ENCODE assay signal across 37 cellular contexts in the genomic region with DNA sequence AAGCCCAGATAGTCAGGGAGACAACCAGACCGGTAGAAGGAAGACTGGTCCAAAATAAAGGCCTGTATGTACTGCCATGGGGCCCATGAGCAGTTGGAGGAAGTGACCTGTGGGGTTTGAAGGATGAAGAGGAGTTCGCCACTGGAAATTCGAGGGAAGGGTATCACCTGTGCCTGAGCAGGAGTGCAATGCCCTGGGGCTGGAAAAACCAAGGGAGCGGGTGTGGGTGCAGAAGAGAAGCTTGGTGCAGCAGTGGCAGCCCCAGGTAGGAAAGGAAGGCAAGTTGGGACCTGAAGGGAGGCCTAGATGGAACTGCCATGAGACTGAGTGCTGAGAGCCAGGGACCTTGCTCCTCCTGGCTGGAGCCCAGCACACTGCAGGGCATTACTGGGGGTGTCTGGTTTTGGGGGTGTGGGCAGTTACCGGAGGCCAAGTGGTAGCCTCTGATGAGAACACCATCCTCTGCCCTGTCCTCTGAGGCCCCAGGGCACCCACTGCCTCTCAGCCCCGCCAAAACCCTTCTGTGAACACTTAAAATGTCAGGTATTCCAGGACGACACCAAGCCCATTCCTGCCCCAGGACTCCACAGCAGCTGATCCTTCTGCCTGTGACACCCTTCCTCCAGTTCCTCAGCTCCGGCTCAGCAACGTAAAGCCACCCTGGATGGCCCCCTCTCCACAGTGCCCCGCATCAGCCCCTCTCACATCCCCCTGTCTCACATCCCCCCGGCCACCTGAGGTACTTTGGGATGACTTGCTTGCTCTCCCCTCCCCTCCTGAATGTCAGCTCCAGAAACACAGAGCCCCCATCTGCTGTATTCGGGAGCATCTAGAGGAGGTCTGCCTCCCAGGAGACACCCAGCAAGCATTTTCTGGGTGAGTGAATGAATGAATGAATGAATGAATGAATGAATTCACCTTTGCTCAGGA. TPM values are rescaled to one million over a fixed set of nuclear protein-coding genes. Genes with fewer than 3 reads are reported as not detected.
"Had no signal": no experiment of that assay in that cellular context is flagged by ENCODE, and none has a peak within 500 bp of the region (broad histone marks: within the 10 kb centered on the region; RNA-seq: fewer than 3 reads in every experiment).

No MANE protein-coding gene starts in this region.

- DNase-seq: activated CD4-positive, alpha-beta T cell treated with anti-CD3 and anti-CD28 coated beads for 1 hour; activated CD4-positive, alpha-beta T cell treated with anti-CD3 and anti-CD28 coated beads, Interleukin-2, amount 10 ng/mL, durations not matched to agents 7 days and 5 days; activated CD8-positive, alpha-beta T cell treated with anti-CD3 and anti-CD28 coated beads for 36 hours; activated naive CD8-positive, alpha-beta T cell treated with anti-CD3 and anti-CD28 coated beads, Interleukin-2, amount 50 U/mL, for 24 hours; activated T-cell treated with anti-CD3 and anti-CD28 coated beads, Interleukin-2, amount 50 U/mL, for 4 hours; amygdala; dermis blood vessel endothelial cell; effector CD4-positive, alpha-beta T cell; foreskin fibroblast; heart right ventricle; left lung; mucosa of descending colon; ovary; psoas muscle; sigmoid colon; small intestine; stimulated activated CD4-positive, alpha-beta T cell treated with anti-CD3 and anti-CD28 coated beads, Interleukin-1b, Interleukin-23, amount 100 ng/mL, for 48 hours; stimulated activated CD4-positive, alpha-beta T cell treated with anti-CD3 and anti-CD28 coated beads, Interleukin-4, amount 100 ng/mL, for 4 hours; stimulated activated CD8-positive, alpha-beta memory T cell treated with anti-CD3 and anti-CD28 coated beads, Interleukin-4, amount 100 ng/mL, for 48 hours; stimulated activated naive CD8-positive, alpha-beta T cell treated with anti-CD3 and anti-CD28 coated beads, Interleukin-15, amount 100 ng/mL, for 72 hours; SW 1271; T-helper 17 cell; T1000; thyroid gland; upper lobe of left lung had no signal

- H3K36me3 ChIP-seq: heart right ventricle, left lung, neutrophil, ovary, sigmoid colon, thyroid gland, upper lobe of left lung, vagina had no signal

- H3K9me3 ChIP-seq: heart right ventricle, left lung, mucosa of descending colon, neutrophil, ovary, psoas muscle, sigmoid colon, thyroid gland, upper lobe of left lung, vagina had no signal

- H3K4me1 ChIP-seq: heart right ventricle, left lung, psoas muscle, sigmoid colon, thyroid gland, upper lobe of left lung, vagina had no signal

- H3K9me3 Mint-ChIP-seq: activated CD4-positive, alpha-beta T cell treated with anti-CD3 and anti-CD28 coated beads, Interleukin-2, amount 10 ng/mL, durations not matched to agents 7 days and 5 days; activated CD8-positive, alpha-beta T cell treated with anti-CD3 and anti-CD28 coated beads for 36 hours; activated naive CD4-positive, alpha-beta T cell treated with anti-CD3 and anti-CD28 coated beads, Interleukin-2, amount 50 U/mL, for 24 hours; activated naive CD8-positive, alpha-beta T cell treated with anti-CD3 and anti-CD28 coated beads, Interleukin-2, amount 50 U/mL, for 24 hours; activated T-cell treated with anti-CD3 and anti-CD28 coated beads, Interleukin-2, amount 50 U/mL, for 4 hours; activated T-helper 17 cell treated with anti-CD3 and anti-CD28 coated beads, Interleukin-2, amount 50 U/mL, for 72 hours; central memory CD8-positive, alpha-beta T cell; natural killer cell treated with Interleukin-12 subunit alpha and Interleukin-12 subunit beta and Interleukin-15 and Interleukin-18, amount 100 ng/mL, for 72 hours; stimulated activated naive CD8-positive, alpha-beta T cell treated with anti-CD3 and anti-CD28 coated beads, Interleukin-15, amount 100 ng/mL, for 72 hours; WTC11 had no signal

- FAIRE-seq: endometrium, small intestine had no signal

- H3K4me1 Mint-ChIP-seq: activated CD4-positive, alpha-beta T cell treated with anti-CD3 and anti-CD28 coated beads, Interleukin-2, amount 10 ng/mL, durations not matched to agents 7 days and 5 days; activated naive CD8-positive, alpha-beta T cell treated with anti-CD3 and anti-CD28 coated beads, Interleukin-2, amount 50 U/mL, for 24 hours; central memory CD8-positive, alpha-beta T cell; stimulated activated memory B cell treated with anti-CD40 and anti-IgM and Interleukin-4, amounts not matched to agents 10 μg/mL and 1 μg/mL and 100 μg/mL, for 72 hours had no signal

- H3K27me3 Mint-ChIP-seq: activated CD4-positive, alpha-beta T cell treated with anti-CD3 and anti-CD28 coated beads, Interleukin-2, amount 10 ng/mL, durations not matched to agents 7 days and 5 days; activated naive CD4-positive, alpha-beta T cell treated with anti-CD3 and anti-CD28 coated beads, Interleukin-2, amount 50 U/mL, for 24 hours; activated T-helper 17 cell treated with anti-CD3 and anti-CD28 coated beads, Interleukin-2, amount 50 U/mL, for 72 hours; stimulated activated naive CD8-positive, alpha-beta T cell treated with anti-CD3 and anti-CD28 coated beads, Interleukin-15, amount 100 ng/mL, for 72 hours had no signal

- H3K36me3 Mint-ChIP-seq: natural killer cell treated with Interleukin-12 subunit alpha and Interleukin-12 subunit beta and Interleukin-15 and Interleukin-18, amount 100 ng/mL, for 72 hours; stimulated activated memory B cell treated with anti-CD40 and anti-IgM and Interleukin-4, amounts not matched to agents 10 μg/mL and 1 μg/mL and 100 μg/mL, for 72 hours; WTC11 had no signal

- H3K27me3 ChIP-seq: neutrophil, ovary, thyroid gland, upper lobe of left lung, vagina had no signal

- H3K4me3 ChIP-seq: heart right ventricle, left lung, lung, mucosa of descending colon, ovary, psoas muscle, sigmoid colon, thyroid gland, upper lobe of left lung, vagina had no signal

- H3K27ac Mint-ChIP-seq: activated CD4-positive, alpha-beta T cell treated with anti-CD3 and anti-CD28 coated beads, Interleukin-2, amount 10 ng/mL, durations not matched to agents 7 days and 5 days; activated CD8-positive, alpha-beta T cell treated with anti-CD3 and anti-CD28 coated beads for 36 hours; activated naive CD4-positive, alpha-beta T cell treated with anti-CD3 and anti-CD28 coated beads, Interleukin-2, amount 50 U/mL, for 24 hours; activated naive CD8-positive, alpha-beta T cell treated with anti-CD3 and anti-CD28 coated beads, Interleukin-2, amount 50 U/mL, for 24 hours; activated T-helper 17 cell treated with anti-CD3 and anti-CD28 coated beads, Interleukin-2, amount 50 U/mL, for 72 hours; natural killer cell treated with Interleukin-12 subunit alpha and Interleukin-12 subunit beta and Interleukin-15 and Interleukin-18, amount 100 ng/mL, for 72 hours; stimulated activated memory B cell treated with anti-CD40 and anti-IgM and Interleukin-4, amounts not matched to agents 10 μg/mL and 1 μg/mL and 100 μg/mL, for 72 hours; stimulated activated naive CD8-positive, alpha-beta T cell treated with anti-CD3 and anti-CD28 coated beads, Interleukin-15, amount 100 ng/mL, for 72 hours; T-helper 17 cell; WTC11 had no signal

- H3K4me3 Mint-ChIP-seq: activated CD4-positive, alpha-beta T cell treated with anti-CD3 and anti-CD28 coated beads, Interleukin-2, amount 10 ng/mL, durations not matched to agents 7 days and 5 days; activated CD8-positive, alpha-beta T cell treated with anti-CD3 and anti-CD28 coated beads for 36 hours; activated naive CD4-positive, alpha-beta T cell treated with anti-CD3 and anti-CD28 coated beads, Interleukin-2, amount 50 U/mL, for 24 hours; activated naive CD8-positive, alpha-beta T cell treated with anti-CD3 and anti-CD28 coated beads, Interleukin-2, amount 50 U/mL, for 24 hours; activated T-cell treated with anti-CD3 and anti-CD28 coated beads, Interleukin-2, amount 50 U/mL, for 4 hours; activated T-helper 17 cell treated with anti-CD3 and anti-CD28 coated beads, Interleukin-2, amount 50 U/mL, for 72 hours; central memory CD8-positive, alpha-beta T cell; natural killer cell treated with Interleukin-12 subunit alpha and Interleukin-12 subunit beta and Interleukin-15 and Interleukin-18, amount 100 ng/mL, for 72 hours; stimulated activated memory B cell treated with anti-CD40 and anti-IgM and Interleukin-4, amounts not matched to agents 10 μg/mL and 1 μg/mL and 100 μg/mL, for 72 hours; stimulated activated naive CD8-positive, alpha-beta T cell treated with anti-CD3 and anti-CD28 coated beads, Interleukin-15, amount 100 ng/mL, for 72 hours; T-helper 17 cell; WTC11 had no signal

- H3K27ac ChIP-seq: heart right ventricle, left lung, neutrophil, ovary, psoas muscle, sigmoid colon, thyroid gland, upper lobe of left lung, vagina had no signal

RNA-seq across cellular contexts. Expression of gene WNT7A, which starts 42.9 kb away (rescaled TPM):
- total RNA-seq: heart right ventricle; mesenteric fat pad; mucosa of descending colon; myocyte; natural killer cell treated with Interleukin-12 subunit alpha and Interleukin-12 subunit beta and Interleukin-15 and Interleukin-18, amount 100 ng/mL, for 72 hours; psoas muscle; sigmoid colon; thyroid gland; vagina had no signal
- polyA plus RNA-seq: heart right ventricle, ovary had no signal
